33 cellular contexts compared by ENCODE assay signal in the genomic region with DNA sequence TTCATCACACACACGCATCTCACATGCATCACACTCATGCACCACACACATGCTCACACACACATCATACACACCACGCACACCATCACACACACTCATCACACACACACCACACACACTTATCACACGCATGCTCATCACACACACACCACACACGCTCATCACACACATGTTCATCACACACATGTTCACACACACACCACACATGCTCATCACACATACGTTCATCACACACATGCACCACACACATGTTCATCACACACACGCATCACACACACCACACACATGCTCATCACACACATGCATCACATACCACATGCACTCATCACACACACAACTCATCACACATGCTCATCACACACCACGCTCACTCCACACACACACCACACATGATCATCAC. TPM values are rescaled to one million over a fixed set of nuclear protein-coding genes. Genes with fewer than 3 reads are reported as not detected.
"Had no signal": no experiment of that assay in that cellular context is flagged by ENCODE, and none has a peak within 500 bp of the region (broad histone marks: within the 10 kb centered on the region; RNA-seq: fewer than 3 reads in every experiment).

No MANE protein-coding gene starts in this region.

- H3K4me1 ChIP-seq: colonic mucosa, gastroesophageal sphincter, heart left ventricle, left lung, pancreas, suprapubic skin had no signal

- H3K27ac Mint-ChIP-seq: dendritic cell treated with granulocyte-macrophage colony-stimulating factor and Interleukin-4, amounts not matched to agents 40 ng/mL and 50 ng/mL, for 4 days; endodermal cell; naive thymus-derived CD4-positive, alpha-beta T cell; nephron progenitor cell; stimulated activated naive CD8-positive, alpha-beta T cell treated with anti-CD3 and anti-CD28 coated beads, Interleukin-15, amount 100 ng/mL, for 72 hours had no signal

- H3K36me3 Mint-ChIP-seq: naive thymus-derived CD4-positive, alpha-beta T cell had no signal

- H3K4me3 Mint-ChIP-seq: dendritic cell treated with granulocyte-macrophage colony-stimulating factor and Interleukin-4, amounts not matched to agents 40 ng/mL and 50 ng/mL, for 4 days; endodermal cell; naive thymus-derived CD4-positive, alpha-beta T cell; nephron progenitor cell; stimulated activated naive CD8-positive, alpha-beta T cell treated with anti-CD3 and anti-CD28 coated beads, Interleukin-15, amount 100 ng/mL, for 72 hours had no signal

- H3K4me1 Mint-ChIP-seq: endodermal cell; naive thymus-derived CD4-positive, alpha-beta T cell; nephron progenitor cell; stimulated activated naive CD8-positive, alpha-beta T cell treated with anti-CD3 and anti-CD28 coated beads, Interleukin-15, amount 100 ng/mL, for 72 hours had no signal

- H2AFZ ChIP-seq: hepatocyte had no signal

- FAIRE-seq: islet of Langerhans, pancreas had no signal

- H3K27ac ChIP-seq: colonic mucosa, epithelial cell of prostate, foreskin keratinocyte, gastroesophageal sphincter, heart left ventricle, hepatocyte, left lung, pancreas, suprapubic skin, transverse colon had no signal

- H3K4me3 ChIP-seq: colonic mucosa, gastroesophageal sphincter, heart left ventricle, hepatocyte, left lung, pancreas, smooth muscle cell, suprapubic skin, transverse colon had no signal

- H3K4me2 ChIP-seq: hepatocyte, smooth muscle cell had no signal

- H3K9me3 ChIP-seq: colonic mucosa, gastroesophageal sphincter, heart left ventricle, left lung, pancreas, suprapubic skin, transverse colon had no signal

- H3K27me3 ChIP-seq: colonic mucosa, foreskin keratinocyte, gastroesophageal sphincter, heart left ventricle, hepatocyte, left lung, pancreas, suprapubic skin, transverse colon had no signal

- H3K9me3 Mint-ChIP-seq: dendritic cell treated with granulocyte-macrophage colony-stimulating factor and Interleukin-4, amounts not matched to agents 40 ng/mL and 50 ng/mL, for 4 days; endodermal cell; naive thymus-derived CD4-positive, alpha-beta T cell; nephron progenitor cell; stimulated activated naive CD8-positive, alpha-beta T cell treated with anti-CD3 and anti-CD28 coated beads, Interleukin-15, amount 100 ng/mL, for 72 hours had no signal

- H3K27me3 Mint-ChIP-seq: dendritic cell treated with granulocyte-macrophage colony-stimulating factor and Interleukin-4, amounts not matched to agents 40 ng/mL and 50 ng/mL, for 4 days; naive thymus-derived CD4-positive, alpha-beta T cell; stimulated activated naive CD8-positive, alpha-beta T cell treated with anti-CD3 and anti-CD28 coated beads, Interleukin-15, amount 100 ng/mL, for 72 hours had no signal

- DNase-seq: colonic mucosa; effector CD8-positive, alpha-beta T cell; endodermal cell; foreskin keratinocyte; heart left ventricle; left cardiac atrium; left lung; mesendoderm; midbrain; naive thymus-derived CD4-positive, alpha-beta T cell; nephron progenitor cell; occipital lobe; pancreas; stimulated activated CD4-positive, alpha-beta T cell treated with anti-CD3 and anti-CD28 coated beads, Interleukin-12 subunit alpha, Interleukin-12 subunit beta, amount 100 ng/mL, for 4 hours; stimulated activated CD4-positive, alpha-beta T cell treated with anti-CD3 and anti-CD28 coated beads, Interleukin-1b, Interleukin-23, amount 100 ng/mL, for 48 hours; stimulated activated CD4-positive, alpha-beta T cell treated with anti-CD3 and anti-CD28 coated beads, Interleukin-4, amount 100 ng/mL, for 1 hour; stimulated activated CD8-positive, alpha-beta memory T cell treated with anti-CD3 and anti-CD28 coated beads, Interleukin-4, amount 100 ng/mL, for 48 hours; stimulated activated naive CD4-positive, alpha-beta T cell; stimulated activated naive CD8-positive, alpha-beta T cell treated with anti-CD3 and anti-CD28 coated beads, Interleukin-15, amount 100 ng/mL, for 72 hours; transverse colon had no signal

- H3K36me3 ChIP-seq: colonic mucosa, gastroesophageal sphincter, heart left ventricle, left lung, pancreas, suprapubic skin, transverse colon had no signal

RNA-seq across cellular contexts. Expression of a gene that starts 46.9 kb away (rescaled TPM):
- total RNA-seq: chondrocyte, endodermal cell, esophagus mucosa, fibroblast of lung, foreskin keratinocyte, hepatocyte, kidney epithelial cell, lung microvascular endothelial cell, occipital lobe, pulmonary artery endothelial cell, smooth muscle cell had no signal
- polyA plus RNA-seq: foreskin keratinocyte; hepatocyte; naive thymus-derived CD4-positive, alpha-beta T cell; smooth muscle cell had no signal
